1 cellular context compared by ENCODE assay signal in genomic region chr17:36545465-36546417, GRCh38.
TF ChIP-seq lines count a peak whose summit lies in the region.

No MANE protein-coding gene starts in this region.

TF ChIP-seq in HepG2, 621 proteins besides CTCF, POLR2A, EP300 and RAD21 (continued from another document and continues in another):
- 0 out of 2 replicates have a peak, but pooled peaks have one; percentile 29 for TF ChIP-seq IKZF5 (CRISPR knock-in tag; IDR thresholded peaks at IDR 0.05)
- no peak for TF ChIP-seq ZBTB7A (CRISPR knock-in tag; IDR thresholded peaks at IDR 0.05)
- TF ChIP-seq MXD3 (CRISPR knock-in tag; IDR thresholded peaks at IDR 0.05): peak; percentile 74
- peak; percentile 71 for TF ChIP-seq YY1 (IDR thresholded peaks at IDR 0.05; ENCODE audit: insufficient read depth, insufficient replicate concordance, low read depth, low read length)
- TF ChIP-seq ZNF878 (CRISPR knock-in tag; IDR thresholded peaks at IDR 0.05): 0 out of 2 replicates have a peak, but pooled peaks have one; percentile 45
- peak; percentile 75; the same call in 1 of the 2 replicates for TF ChIP-seq ZNF792 (CRISPR knock-in tag; IDR thresholded peaks at IDR 0.05)
- TF ChIP-seq ZSCAN22 (CRISPR knock-in tag; IDR thresholded peaks at IDR 0.05): no peak; the same call in 1 of the 2 replicates
- no peak; the same call in 1 of the 2 replicates for TF ChIP-seq TGIF2 (CRISPR knock-in tag; IDR thresholded peaks at IDR 0.05)
- peak; percentile 85 for TF ChIP-seq ZNF574 (CRISPR knock-in tag; IDR thresholded peaks at IDR 0.05)
- TF ChIP-seq ZNF800 (CRISPR knock-in tag; IDR thresholded peaks at IDR 0.05): 0 out of 2 replicates have a peak, but pooled peaks have one; percentile 17
- TF ChIP-seq DRAP1 (CRISPR knock-in tag; IDR thresholded peaks at IDR 0.05): peak; percentile 55; the same call in 1 of the 2 replicates
- TF ChIP-seq LCORL (IDR thresholded peaks at IDR 0.05): no peak
- peak; percentile 12; the same call in 1 of the 2 replicates for TF ChIP-seq LCORL (CRISPR knock-in tag; IDR thresholded peaks at IDR 0.05)
- 0 out of 2 replicates have a peak, but pooled peaks have one; percentile 34 for TF ChIP-seq GLI4 (CRISPR knock-in tag; IDR thresholded peaks at IDR 0.05; ENCODE audit: borderline replicate concordance)
- no peak; the same call in 1 of the 2 replicates for TF ChIP-seq BCL3 (CRISPR knock-in tag; IDR thresholded peaks at IDR 0.05)
- TF ChIP-seq GABPA (IDR thresholded peaks at IDR 0.05; ENCODE audit: low read depth, low read length): peak; percentile 46
- peak; percentile 53 for TF ChIP-seq GABPA (CRISPR knock-in tag; IDR thresholded peaks at IDR 0.05; ENCODE audit: low read depth)
- peak; percentile 41 for TF ChIP-seq MXD4 (CRISPR knock-in tag; IDR thresholded peaks at IDR 0.05)
- TF ChIP-seq AHR (CRISPR knock-in tag; IDR thresholded peaks at IDR 0.05): no peak
- TF ChIP-seq HNRNPH1 (optimal IDR thresholded peaks at IDR 0.05; ENCODE audit: low read depth, low read length): no peak
- TF ChIP-seq FOXP1 (IDR thresholded peaks at IDR 0.05): no peak
- 0 out of 2 replicates have a peak, but pooled peaks have one; percentile 17 for TF ChIP-seq FOXP1 (CRISPR knock-in tag; IDR thresholded peaks at IDR 0.05)
- TF ChIP-seq IRF9 (CRISPR knock-in tag; IDR thresholded peaks at IDR 0.05; ENCODE audit: borderline replicate concordance): peak; percentile 26; the same call in 1 of the 2 replicates
- TF ChIP-seq ZKSCAN1 (IDR thresholded peaks at IDR 0.05; ENCODE audit: low read length): peak; percentile 56; the same call in 1 of the 2 replicates
- no peak for TF ChIP-seq HNF4G (IDR thresholded peaks at IDR 0.05; ENCODE audit: borderline replicate concordance, low read depth, low read length)
- TF ChIP-seq HNF4G (CRISPR knock-in tag; IDR thresholded peaks at IDR 0.05; ENCODE audit: borderline replicate concordance, low read depth): no peak
- TF ChIP-seq KIAA2018 (CRISPR knock-in tag; IDR thresholded peaks at IDR 0.05; ENCODE audit: borderline replicate concordance): no peak
- no peak for TF ChIP-seq NAIF1 (CRISPR knock-in tag; IDR thresholded peaks at IDR 0.05; ENCODE audit: borderline replicate concordance)
- peak; percentile 96 for TF ChIP-seq KMT2B (CRISPR knock-in tag; IDR thresholded peaks at IDR 0.05)
- TF ChIP-seq ATF5 (CRISPR knock-in tag; IDR thresholded peaks at IDR 0.05; ENCODE audit: low read depth): no peak
- TF ChIP-seq ASH2L (IDR thresholded peaks at IDR 0.05; ENCODE audit: insufficient read length, low read depth, low read length): peak; percentile 96
- TF ChIP-seq CENPT (CRISPR knock-in tag; IDR thresholded peaks at IDR 0.05; ENCODE audit: low read depth): peak; percentile 43; the same call in 1 of the 2 replicates
- 0 out of 2 replicates have a peak, but pooled peaks have one; percentile 60 for TF ChIP-seq ZNF749 (CRISPR knock-in tag; IDR thresholded peaks at IDR 0.05; ENCODE audit: borderline replicate concordance)
- TF ChIP-seq TBX3 (IDR thresholded peaks at IDR 0.05; ENCODE audit: borderline replicate concordance): no peak
- 0 out of 2 replicates have a peak, but pooled peaks have one; percentile 49 for TF ChIP-seq ZBTB46 (CRISPR knock-in tag; IDR thresholded peaks at IDR 0.05; ENCODE audit: borderline replicate concordance)
- TF ChIP-seq SMARCC2 (IDR thresholded peaks at IDR 0.05): no peak
- peak; percentile 83; the same call in 1 of the 2 replicates for TF ChIP-seq KLF12 (CRISPR knock-in tag; IDR thresholded peaks at IDR 0.05; ENCODE audit: borderline replicate concordance)
